In the genomic region with DNA sequence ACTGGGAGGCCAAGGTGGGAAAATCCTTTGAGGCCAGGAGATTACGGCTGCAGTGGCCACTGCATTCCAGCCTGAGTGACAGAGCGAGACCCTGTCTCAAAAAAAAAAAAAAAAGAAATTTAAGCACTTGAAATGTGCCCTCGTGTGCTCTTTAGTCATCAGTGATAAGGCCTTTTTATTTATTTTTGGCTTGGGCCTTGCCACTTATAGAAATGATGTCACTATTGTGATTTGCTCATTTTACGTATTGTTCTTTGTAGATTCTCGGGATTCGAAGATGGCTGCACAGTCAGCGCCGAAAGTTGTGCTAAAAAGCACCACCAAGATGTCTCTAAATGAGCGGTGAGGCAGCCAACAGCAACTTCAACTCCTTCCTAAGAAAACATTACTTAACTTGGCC, we compare ENCODE assay signal across 12 cellular contexts. TPM values are rescaled to one million over a fixed set of nuclear protein-coding genes. Genes with fewer than 3 reads are reported as not detected.
DNase-seq lines count a peak whose midpoint lies in the region; ATAC-seq and TF ChIP-seq lines count a peak whose summit lies in the region.
"Had no signal": no experiment of that assay in that cellular context is flagged by ENCODE, and none has a peak within 500 bp of the region (broad histone marks: within the 10 kb centered on the region; RNA-seq: fewer than 3 reads in every experiment).

No MANE protein-coding gene starts in this region.

- H3K9me2 ChIP-seq in Loucy (replicated peaks; ENCODE audit: low read depth, low read length), result no peaks in the 10 kb centered on the region

- no peak for DNase-seq in activated CD4-positive, alpha-beta T cell treated with anti-CD3 and anti-CD28 coated beads for 36 hours
- no peak for DNase-seq in activated CD4-positive, alpha-beta T cell treated with anti-CD3 and anti-CD28 coated beads for 4 hours
- DNase-seq in endothelial cell (ENCODE audit: low spot score), result no peak
- no peak for DNase-seq in progenitor cell of endocrine pancreas (ENCODE audit: low spot score, unreplicated experiment)
- DNase-seq in tibial nerve (ENCODE audit: low spot score in 2 of 2), result no peak
- no peak for DNase-seq in chondrocyte (ENCODE audit: low spot score)
- no peak for DNase-seq in NCI-H2107 treated with DMSO at 0.1 percent for 48 hours (lab: John Stamatoyannopoulos, UW; ENCODE audit: unreplicated experiment)
- DNase-seq: NCI-H187; stimulated activated CD4-positive, alpha-beta T cell treated with anti-CD3 and anti-CD28 coated beads, Interleukin-4, amount 100 ng/mL, for 4 hours had no signal

- peak overlapping the region; percentile 93 for H3K4me3 ChIP-seq in Loucy (ENCODE audit: low read length, poor library complexity, severe bottlenecking)
- no peak overlapping the region for H3K4me3 ChIP-seq in tibial nerve

- CTCF ChIA-PET in activated CD4-positive, alpha-beta T cell treated with anti-CD3 and anti-CD28 coated beads for 36 hours (lab: Charles Lee), result interaction anchor here (0.8 to 1.2 kb wide), 2 partner anchors 10 to 105 kb away, joined by 3 to 5 read pairs; no protein-coding TSS in a partner anchor

- no peak for TF ChIP-seq POLR2A in tibial nerve (IDR thresholded peaks at IDR 0.05)

- peak overlapping the region; percentile 98 for H3K4me3 Mint-ChIP-seq in activated CD4-positive, alpha-beta T cell treated with anti-CD3 and anti-CD28 coated beads for 36 hours
- H3K4me3 Mint-ChIP-seq in endothelial cell (ENCODE audit: unreplicated experiment) (peak overlapping the region; percentile 78), progenitor cell of endocrine pancreas (ENCODE audit: low read depth) (peak overlapping the region; percentile 69), chondrocyte (ENCODE audit: unreplicated experiment) (no peak overlapping the region)

- H3K4me1 ChIP-seq in Loucy (ENCODE audit: insufficient read depth, low read length, poor library complexity, severe bottlenecking), result peaks cover 38% of the 10 kb centered on the region
- H3K4me1 ChIP-seq in tibial nerve, result peaks cover 0 to 57% (median 23%) of the 10 kb centered on the region in 4 donors

- H2AFZ ChIP-seq in Loucy (ENCODE audit: low read length), result no peak overlapping the region

- H3K27me3 Mint-ChIP-seq in activated CD4-positive, alpha-beta T cell treated with anti-CD3 and anti-CD28 coated beads for 36 hours, result no peaks in the 10 kb centered on the region
- H3K27me3 Mint-ChIP-seq in endothelial cell (ENCODE audit: unreplicated experiment) (peaks cover 12% of the 10 kb centered on the region), progenitor cell of endocrine pancreas (no peaks in the 10 kb centered on the region), chondrocyte (ENCODE audit: low read depth) (no peaks in the 10 kb centered on the region)

- peak overlapping the region in 1 of 4 donors; percentile 18 for H3K27ac ChIP-seq in tibial nerve

- peak overlapping the region; percentile 79 for H3K27ac Mint-ChIP-seq in activated CD4-positive, alpha-beta T cell treated with anti-CD3 and anti-CD28 coated beads for 36 hours
- H3K27ac Mint-ChIP-seq in endothelial cell (ENCODE audit: unreplicated experiment) (peak overlapping the region; percentile 74), progenitor cell of endocrine pancreas (no peak overlapping the region), chondrocyte (ENCODE audit: unreplicated experiment) (no peak overlapping the region)

- peaks cover 48% of the 10 kb centered on the region for H3K36me3 Mint-ChIP-seq in activated CD4-positive, alpha-beta T cell treated with anti-CD3 and anti-CD28 coated beads for 36 hours (ENCODE audit: low read depth)
- H3K36me3 Mint-ChIP-seq in endothelial cell (ENCODE audit: low read depth, unreplicated experiment) (peaks cover 31% of the 10 kb centered on the region), progenitor cell of endocrine pancreas (ENCODE audit: insufficient read depth) (peaks cover 27% of the 10 kb centered on the region), chondrocyte (ENCODE audit: low read depth) (peaks cover 26% of the 10 kb centered on the region)

- TF ChIP-seq CTCF in Loucy (conservative IDR thresholded peaks at IDR 0.05; ENCODE audit: low read length) (no peak), endothelial cell (IDR thresholded peaks at IDR 0.05; ENCODE audit: unreplicated experiment) (no peak), progenitor cell of endocrine pancreas (IDR thresholded peaks at IDR 0.05; ENCODE audit: unreplicated experiment) (no peak), tibial nerve (IDR thresholded peaks at IDR 0.05) (no peak), chondrocyte (IDR thresholded peaks at IDR 0.05) (no peak)

- POLR2A ChIA-PET in activated CD4-positive, alpha-beta T cell treated with anti-CD3 and anti-CD28 coated beads for 36 hours (lab: Charles Lee), result interaction anchor here (0.6 kb wide), 2 partner anchors 14 to 110 kb away, joined by 7 to 8 read pairs; no protein-coding TSS in a partner anchor

- H3K79me2 ChIP-seq in Loucy (ENCODE audit: insufficient read depth, low read length), result peaks cover 70% of the 10 kb centered on the region

- H3K9me3 Mint-ChIP-seq in activated CD4-positive, alpha-beta T cell treated with anti-CD3 and anti-CD28 coated beads for 36 hours (ENCODE audit: low read depth), result no peaks in the 10 kb centered on the region
- H3K9me3 Mint-ChIP-seq in endothelial cell (ENCODE audit: unreplicated experiment), result peaks cover 6% of the 10 kb centered on the region
- peaks cover 4% of the 10 kb centered on the region for H3K9me3 Mint-ChIP-seq in progenitor cell of endocrine pancreas (ENCODE audit: low read depth)
- no peaks in the 10 kb centered on the region for H3K9me3 Mint-ChIP-seq in chondrocyte (ENCODE audit: low read depth)

- H3K4me2 ChIP-seq in Loucy (ENCODE audit: low read depth, low read length, poor library complexity, severe bottlenecking), result peak overlapping the region; percentile 69

- peaks cover 48% of the 10 kb centered on the region for H3K4me1 Mint-ChIP-seq in activated CD4-positive, alpha-beta T cell treated with anti-CD3 and anti-CD28 coated beads for 36 hours
- H3K4me1 Mint-ChIP-seq in endothelial cell (ENCODE audit: unreplicated experiment), result peaks cover 17% of the 10 kb centered on the region
- H3K4me1 Mint-ChIP-seq in progenitor cell of endocrine pancreas (ENCODE audit: low read depth), result peaks cover 30% of the 10 kb centered on the region
- H3K4me1 Mint-ChIP-seq in chondrocyte (ENCODE audit: low read depth), result peaks cover 41% of the 10 kb centered on the region

- H3K27me3 ChIP-seq in Loucy (ENCODE audit: insufficient read depth, low read length, poor library complexity, severe bottlenecking) (no peaks in the 10 kb centered on the region), tibial nerve (no peaks in the 10 kb centered on the region)

- ATAC-seq in activated CD4-positive, alpha-beta T cell treated with anti-CD3 and anti-CD28 coated beads for 36 hours, result no peak
- ATAC-seq: left lobe of liver had no signal

- peaks cover 50% of the 10 kb centered on the region for H3K36me3 ChIP-seq in Loucy (ENCODE audit: insufficient read depth, low read length)
- peaks cover 0 to 61% (median 20%) of the 10 kb centered on the region in 3 donors for H3K36me3 ChIP-seq in tibial nerve

- peaks cover 50% of the 10 kb centered on the region for H4K20me1 ChIP-seq in Loucy (ENCODE audit: insufficient read depth, low read length, poor library complexity, severe bottlenecking)

- intact Hi-C loops in activated CD4-positive, alpha-beta T cell treated with anti-CD3 and anti-CD28 coated beads for 36 hours (cut with DNase I, micrococcal nuclease), result no loop called here

- H3K9ac ChIP-seq in Loucy (ENCODE audit: low read depth, low read length, poor library complexity, severe bottlenecking), result peak overlapping the region; percentile 98

- H3F3A ChIP-seq in Loucy (ENCODE audit: low read depth), result no peaks in the 10 kb centered on the region

- H3K9me3 ChIP-seq in Loucy (ENCODE audit: insufficient read depth, low read depth, low read length) (no peaks in the 10 kb centered on the region), tibial nerve (no peaks in the 10 kb centered on the region)

- WGBS in tibial nerve, 2 donors, result 76 to 89% methylated on average over 9 of the region's 9 CpGs

- TF ChIP-seq EP300 in tibial nerve (IDR thresholded peaks at IDR 0.05), result no peak

RNA-seq across cellular contexts. Expression of a gene that starts 2.4 kb away (rescaled TPM):
- total RNA-seq in activated CD4-positive, alpha-beta T cell treated with anti-CD3 and anti-CD28 coated beads for 36 hours, result 10 to 100 TPM; 85.1 to 91.4 TPM
- total RNA-seq in endothelial cell (ENCODE audit: unreplicated experiment) (59.3 TPM), progenitor cell of endocrine pancreas (128 and 129 TPM in 2 replicates), tibial nerve (10 to 100 TPM; 49.0 to 66.6 (median 56.5) TPM), chondrocyte (44.4 to 56.9 TPM (median 47.9 TPM) in 3 replicates)

RNA-seq across cellular contexts. Expression of a gene that starts 8.1 kb away (rescaled TPM):
- not detected for total RNA-seq in activated CD4-positive, alpha-beta T cell treated with anti-CD3 and anti-CD28 coated beads for 36 hours
- total RNA-seq in endothelial cell (ENCODE audit: unreplicated experiment) (not detected), progenitor cell of endocrine pancreas (0.80 TPM in 1 of 2 replicates, not detected in the other), tibial nerve (100 to 1,000 TPM in 1 of 4 donors, 10 to 100 TPM in 3; 41.4 to 102 (median 69.2) TPM), chondrocyte (1.2 to 1.5 TPM (median 1.3 TPM) in 3 replicates)

RNA-seq across cellular contexts. Expression of a gene that starts 9.0 kb away (rescaled TPM):
- total RNA-seq in activated CD4-positive, alpha-beta T cell treated with anti-CD3 and anti-CD28 coated beads for 36 hours, result 1 to 10 TPM; 5.4 TPM
- total RNA-seq in endothelial cell (ENCODE audit: unreplicated experiment) (152 TPM), progenitor cell of endocrine pancreas (63.6 and 67.5 TPM in 2 replicates), tibial nerve (100 to 1,000 TPM in 3 of 4 donors, 10 to 100 TPM in 1; 74.4 to 151 (median 121) TPM), chondrocyte (98.2 to 113 TPM (median 98.4 TPM) in 3 replicates)

RNA-seq across cellular contexts. Expression of a gene that starts 20.2 kb away (rescaled TPM):
- total RNA-seq in activated CD4-positive, alpha-beta T cell treated with anti-CD3 and anti-CD28 coated beads for 36 hours, result under 1 TPM; 0.14 to 0.34 TPM
- total RNA-seq in endothelial cell (ENCODE audit: unreplicated experiment) (not detected), progenitor cell of endocrine pancreas (1.4 and 2.8 TPM in 2 replicates), tibial nerve (10 to 100 TPM in 1 of 4 donors, not detected in 3; 15.3 TPM), chondrocyte (not detected in 3 replicates)
- total RNA-seq: posterior vena cava had no signal

RNA-seq across cellular contexts. Expression of a gene that starts 22.2 kb away (rescaled TPM):
- 10 to 100 TPM; 34.2 to 38.4 TPM for total RNA-seq in activated CD4-positive, alpha-beta T cell treated with anti-CD3 and anti-CD28 coated beads for 36 hours
- total RNA-seq in endothelial cell (ENCODE audit: unreplicated experiment), result 23.6 TPM
- total RNA-seq in progenitor cell of endocrine pancreas, result 38.0 and 42.3 TPM in 2 replicates
- total RNA-seq in tibial nerve, result 10 to 100 TPM; 34.1 to 59.9 (median 43.7) TPM
- 31.1 to 41.8 TPM (median 35.9 TPM) in 3 replicates for total RNA-seq in chondrocyte

Comparison
In these comparisons a context has a peak if more than half of its experiments do, and no peak if none do; other contexts are left out.
1. H3K27ac Mint-ChIP-seq: peak in activated CD4-positive, alpha-beta T cell treated with anti-CD3 and anti-CD28 coated beads for 36 hours (single experiment) and endothelial cell (single experiment); none in progenitor cell of endocrine pancreas (single experiment) and chondrocyte (single experiment).
2. RNA of a gene that starts 8.1 kb away (total RNA-seq): 41.4 to 102 TPM in tibial nerve; 1.2 to 1.5 TPM in chondrocyte, 0.80 TPM in progenitor cell of endocrine pancreas, not detected in endothelial cell (single experiment) and not detected in activated CD4-positive, alpha-beta T cell treated with anti-CD3 and anti-CD28 coated beads for 36 hours; every median in the first group is over 10 times any median in the second.
3. RNA of a gene that starts 9.0 kb away (total RNA-seq): 152 TPM in endothelial cell (single experiment), 74.4 to 151 TPM in tibial nerve, 98.2 to 113 TPM in chondrocyte and 63.6 to 67.5 TPM in progenitor cell of endocrine pancreas; 5.4 TPM in activated CD4-positive, alpha-beta T cell treated with anti-CD3 and anti-CD28 coated beads for 36 hours; every median in the first group is over 10 times any median in the second.